ENCODE assay signal across 23 cellular contexts in the genomic region with DNA sequence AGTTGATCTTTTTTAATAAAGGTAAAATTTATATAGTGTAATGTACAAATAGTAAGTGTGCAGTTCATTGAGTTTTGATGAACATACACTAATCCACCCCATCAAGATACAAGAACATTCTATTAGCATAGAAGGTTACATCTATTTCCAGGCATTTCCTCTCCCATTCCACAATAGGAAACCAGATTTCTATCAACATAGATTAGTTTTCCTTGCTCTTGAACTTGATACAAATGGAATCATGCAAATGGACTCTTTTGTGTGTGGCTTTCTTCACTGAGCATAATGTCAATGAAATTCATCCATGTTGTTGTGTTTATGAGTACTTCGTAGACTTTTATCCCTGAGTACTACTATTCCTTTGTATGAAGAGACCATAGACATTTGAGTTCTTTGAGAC. TPM values are rescaled to one million over a fixed set of nuclear protein-coding genes. Genes with fewer than 3 reads are reported as not detected.
DNase-seq lines count a peak whose midpoint lies in the region; ATAC-seq and TF ChIP-seq lines count a peak whose summit lies in the region.
"Had no signal": no experiment of that assay in that cellular context is flagged by ENCODE, and none has a peak within 500 bp of the region (broad histone marks: within the 10 kb centered on the region; RNA-seq: fewer than 3 reads in every experiment).

No MANE protein-coding gene starts in this region.

- H3K9me2 ChIP-seq in SU-DHL-6 (replicated peaks; ENCODE audit: insufficient read depth, low read length), result no peaks in the 10 kb centered on the region

- peak overlapping the region; percentile 93 for H3K27ac Mint-ChIP-seq in central memory CD8-positive, alpha-beta T cell (ENCODE audit: low read depth)
- H3K27ac Mint-ChIP-seq in endothelial cell (ENCODE audit: unreplicated experiment), result no peak overlapping the region
- H3K27ac Mint-ChIP-seq: progenitor cell of endocrine pancreas had no signal

- peaks cover 64% of the 10 kb centered on the region for H3K4me1 Mint-ChIP-seq in central memory CD8-positive, alpha-beta T cell
- peaks cover 15% of the 10 kb centered on the region for H3K4me1 Mint-ChIP-seq in endothelial cell (ENCODE audit: unreplicated experiment)

- no peak overlapping the region for H3K4me3 ChIP-seq in left ventricle myocardium inferior
- H3K4me3 ChIP-seq in SU-DHL-6 (ENCODE audit: insufficient read depth, low read length, poor library complexity, severe bottlenecking), result no peak overlapping the region
- H3K4me3 ChIP-seq in spleen, result no peak overlapping the region
- H3K4me3 ChIP-seq in mesendoderm (ENCODE audit: low read length), result no peak overlapping the region
- H3K4me3 ChIP-seq: K562, MG63, sigmoid colon, stomach, tibial artery had no signal

- no peaks in the 10 kb centered on the region for H3K27me3 Mint-ChIP-seq in central memory CD8-positive, alpha-beta T cell
- H3K27me3 Mint-ChIP-seq in endothelial cell (ENCODE audit: unreplicated experiment), result no peaks in the 10 kb centered on the region
- H3K27me3 Mint-ChIP-seq: progenitor cell of endocrine pancreas had no signal

- no peak overlapping the region for H4K5ac ChIP-seq in mesendoderm (ENCODE audit: low read length)

- no peak overlapping the region for H4K8ac ChIP-seq in mesendoderm (ENCODE audit: low read depth, low read length)

- peaks cover 82% of the 10 kb centered on the region for H3K79me2 ChIP-seq in SU-DHL-6 (ENCODE audit: insufficient read depth, low read length)
- peaks cover 29% of the 10 kb centered on the region for H3K79me2 ChIP-seq in mesendoderm (ENCODE audit: control insufficient read depth, insufficient read depth, low read length)

- H3K9ac ChIP-seq in SU-DHL-6 (ENCODE audit: low read length), result no peak overlapping the region
- H3K9ac ChIP-seq in mesendoderm (ENCODE audit: low read length), result no peak overlapping the region

- H3K56ac ChIP-seq in mesendoderm (ENCODE audit: low read length), result no peak overlapping the region

- H3K27ac ChIP-seq in left ventricle myocardium inferior (replicated peaks), result peak overlapping the region; percentile 60
- H3K27ac ChIP-seq in SU-DHL-6 (ENCODE audit: low read depth, low read length), result peak overlapping the region; percentile 87; the same call in 1 of the 2 replicates
- H3K27ac ChIP-seq in spleen, result peak overlapping the region in 7 of 8 donors; percentile 83 to 93 (median 86)
- H3K27ac ChIP-seq in mesendoderm (ENCODE audit: low read depth, low read length), result no peak overlapping the region
- H3K27ac ChIP-seq: sigmoid colon, tibial artery had no signal

- no peak overlapping the region for H2AK5ac ChIP-seq in mesendoderm (ENCODE audit: low read length)

- H3K79me1 ChIP-seq in mesendoderm (ENCODE audit: low read length), result peaks cover 3% of the 10 kb centered on the region

- H2BK5ac ChIP-seq in mesendoderm (ENCODE audit: low read length), result no peak overlapping the region

- H3K4me2 ChIP-seq in SU-DHL-6 (ENCODE audit: low read depth, low read length, poor library complexity, severe bottlenecking), result peak overlapping the region; percentile 63
- H3K4me2 ChIP-seq in mesendoderm (ENCODE audit: low read length), result no peak overlapping the region

- no peaks in the 10 kb centered on the region for H4K20me1 ChIP-seq in SU-DHL-6 (ENCODE audit: low read depth, low read length)

- H3F3A ChIP-seq in SU-DHL-6 (ENCODE audit: insufficient read depth), result peaks cover 28% of the 10 kb centered on the region

- H3K23ac ChIP-seq in mesendoderm (ENCODE audit: low read length), result no peak overlapping the region

- H3K36me3 Mint-ChIP-seq in central memory CD8-positive, alpha-beta T cell (ENCODE audit: insufficient read depth), result peaks cover 14% of the 10 kb centered on the region
- no peaks in the 10 kb centered on the region for H3K36me3 Mint-ChIP-seq in endothelial cell (ENCODE audit: low read depth, unreplicated experiment)

- TF ChIP-seq CTCF in left ventricle myocardium inferior (IDR thresholded peaks at IDR 0.05; ENCODE audit: borderline replicate concordance) (no peak), SU-DHL-6 (IDR thresholded peaks at IDR 0.05; ENCODE audit: insufficient read depth, low read length, poor library complexity, severe bottlenecking) (no peak), spleen (IDR thresholded peaks at IDR 0.05 in 8 of 11, conservative IDR thresholded peaks at IDR 0.05 in 3 of 11) (no peak), endothelial cell (IDR thresholded peaks at IDR 0.05; ENCODE audit: unreplicated experiment) (no peak)

- H3K9me3 ChIP-seq in left ventricle myocardium inferior (replicated peaks), result no peaks in the 10 kb centered on the region
- no peaks in the 10 kb centered on the region for H3K9me3 ChIP-seq in SU-DHL-6 (ENCODE audit: insufficient read depth, low read length)
- H3K9me3 ChIP-seq in spleen, result no peaks in the 10 kb centered on the region
- H3K9me3 ChIP-seq: MG63, neutrophil, sigmoid colon, stomach, tibial artery had no signal

- no peak overlapping the region for H3K18ac ChIP-seq in mesendoderm (ENCODE audit: low read length)

- DNase-seq in left ventricle myocardium inferior (no peak), cardiac septum (ENCODE audit: low spot score) (no peak), spleen (no peak), mesendoderm (no peak), endothelial cell (ENCODE audit: low spot score) (no peak), NCI-H1694 treated with DMSO at 0.1 percent for 48 hours (lab: John Stamatoyannopoulos, UW) (no peak)
- no peak for DNase-seq in central memory CD8-positive, alpha-beta T cell (ENCODE audit: low spot score in 2 of 2)
- DNase-seq: activated effector memory CD4-positive, alpha-beta T cell treated with Interleukin-2 at 50 U/mL for 16 hours; amygdala; DMS153; GDM1; GOT3; MG63; NCI-H1417; NCI-H446 treated with DMSO at 0.1 percent for 48 hours; sigmoid colon; stomach; tibial artery had no signal

- no peak for ATAC-seq in central memory CD8-positive, alpha-beta T cell (replicated peaks; ENCODE audit: extremely low read depth, poor library complexity, severe bottlenecking)
- ATAC-seq: K562 had no signal

- H2BK120ac ChIP-seq in mesendoderm (ENCODE audit: low read depth, low read length), result no peak overlapping the region

- WGBS in spleen, 5 donors, result 87 to 100% (median 98%) methylated on average over 1 of the region's 1 CpG
- no CpG with 5 or more reads among the region's 1 CpG for WGBS in mesendoderm (ENCODE audit: extremely low coverage, insufficient coverage, low lambda C conversion rate)

- no peak overlapping the region for H3K4me3 Mint-ChIP-seq in central memory CD8-positive, alpha-beta T cell
- no peak overlapping the region for H3K4me3 Mint-ChIP-seq in endothelial cell (ENCODE audit: unreplicated experiment)
- H3K4me3 Mint-ChIP-seq: CD14-positive monocyte had no signal

- peaks cover 43% of the 10 kb centered on the region for H3K4me1 ChIP-seq in left ventricle myocardium inferior
- peaks cover 0 to 87% (median 48%) of the 10 kb centered on the region in 6 donors for H3K4me1 ChIP-seq in spleen
- H3K4me1 ChIP-seq in mesendoderm (ENCODE audit: control insufficient read depth, low read depth, low read length), result no peaks in the 10 kb centered on the region
- H3K4me1 ChIP-seq: sigmoid colon had no signal

- no peak overlapping the region for H3K4ac ChIP-seq in mesendoderm (ENCODE audit: low read depth, low read length)

- no peak for TF ChIP-seq POLR2A in spleen (IDR thresholded peaks at IDR 0.05)

- H3K36me3 ChIP-seq in left ventricle myocardium inferior (peaks cover 6% of the 10 kb centered on the region), SU-DHL-6 (ENCODE audit: low read length) (peaks cover 4% of the 10 kb centered on the region; the same call in 1 of the 2 replicates), spleen (peaks cover 0 to 20% (median 3%) of the 10 kb centered on the region in 6 donors), mesendoderm (ENCODE audit: control insufficient read depth, insufficient read depth, low read length) (no peaks in the 10 kb centered on the region)

- no peak overlapping the region for H2BK15ac ChIP-seq in mesendoderm (replicated peaks; ENCODE audit: low read depth)

- no peaks in the 10 kb centered on the region for H3K27me3 ChIP-seq in left ventricle myocardium inferior (ENCODE audit: low read depth)
- H3K27me3 ChIP-seq in SU-DHL-6 (ENCODE audit: low read length), result no peaks in the 10 kb centered on the region
- no peaks in the 10 kb centered on the region for H3K27me3 ChIP-seq in spleen (replicated peaks in 1 of 7)
- H3K27me3 ChIP-seq in mesendoderm (ENCODE audit: insufficient read depth, low read length, poor library complexity), result no peaks in the 10 kb centered on the region
- H3K27me3 ChIP-seq: MG63, neutrophil, sigmoid colon, stomach, tibial artery had no signal

- H3K9me3 Mint-ChIP-seq in central memory CD8-positive, alpha-beta T cell, result no peaks in the 10 kb centered on the region
- H3K9me3 Mint-ChIP-seq in endothelial cell (ENCODE audit: unreplicated experiment), result no peaks in the 10 kb centered on the region

- H2AFZ ChIP-seq in SU-DHL-6 (ENCODE audit: low read depth, low read length, severe bottlenecking), result no peak overlapping the region

- intact Hi-C loops in left ventricle myocardium inferior (cut with micrococcal nuclease) (no loop called here), cardiac septum (cut with DNase I) (no loop called here), spleen (cut with DNase I; ENCODE audit: low total_unique reads) (no loop called here)

RNA-seq across cellular contexts. Expression of a gene that starts 10.8 kb away (rescaled TPM):
- total RNA-seq in left ventricle myocardium inferior (13.3 TPM), cardiac septum (12.2 TPM), spleen (10 to 100 TPM; 15.2 to 23.1 (median 17.8) TPM), endothelial cell (ENCODE audit: unreplicated experiment) (17.0 TPM)
- 10 to 100 TPM in 1 of 3 donors, 1 to 10 TPM in 2; 6.6 to 10.2 (median 6.9) TPM for polyA plus RNA-seq in spleen
- polyA plus RNA-seq in mesendoderm (2013, experiment 1 of 2), result 31.9 TPM
- 32.6 TPM for polyA plus RNA-seq in mesendoderm (2013, experiment 2 of 2)

RNA-seq across cellular contexts. Expression of a gene that starts 33.8 kb away (rescaled TPM):
- total RNA-seq in left ventricle myocardium inferior, result 77.0 TPM
- total RNA-seq in cardiac septum, result 91.9 TPM
- total RNA-seq in spleen, result 10 to 100 TPM; 64.7 to 95.7 (median 82.0) TPM
- polyA plus RNA-seq in spleen, result 10 to 100 TPM; 73.4 to 98.9 (median 83.9) TPM
- polyA plus RNA-seq in mesendoderm (2013, experiment 1 of 2), result 122 TPM
- polyA plus RNA-seq in mesendoderm (2013, experiment 2 of 2), result 117 TPM
- total RNA-seq in endothelial cell (ENCODE audit: unreplicated experiment), result 75.7 TPM

RNA-seq across cellular contexts. Expression of a gene that starts 45.4 kb away (rescaled TPM):
- 14.6 TPM for total RNA-seq in left ventricle myocardium inferior
- 17.1 TPM for total RNA-seq in cardiac septum
- total RNA-seq in spleen, result 10 to 100 TPM; 42.1 to 79.7 (median 46.5) TPM
- 10 to 100 TPM in 1 of 3 donors, 1 to 10 TPM in 2; 8.5 to 10.6 (median 8.7) TPM for polyA plus RNA-seq in spleen
- polyA plus RNA-seq in mesendoderm (2013, experiment 1 of 2), result 20.5 TPM
- polyA plus RNA-seq in mesendoderm (2013, experiment 2 of 2), result 20.2 TPM
- 32.2 TPM for total RNA-seq in endothelial cell (ENCODE audit: unreplicated experiment)

RNA-seq across cellular contexts. Expression of a gene that starts 50.7 kb away (rescaled TPM):
- 5.7 TPM for total RNA-seq in left ventricle myocardium inferior
- total RNA-seq in cardiac septum, result 7.7 TPM
- total RNA-seq in spleen, result 10 to 100 TPM in 3 of 7 donors, 1 to 10 TPM in 4; 7.7 to 12.6 (median 9.3) TPM
- 1 to 10 TPM; 3.4 to 7.2 (median 4.9) TPM for polyA plus RNA-seq in spleen
- polyA plus RNA-seq in mesendoderm (2013, experiment 1 of 2), result 32.5 TPM
- polyA plus RNA-seq in mesendoderm (2013, experiment 2 of 2), result 33.9 TPM
- 12.0 TPM for total RNA-seq in endothelial cell (ENCODE audit: unreplicated experiment)
